14 cellular contexts compared by ENCODE assay signal in the genomic region with DNA sequence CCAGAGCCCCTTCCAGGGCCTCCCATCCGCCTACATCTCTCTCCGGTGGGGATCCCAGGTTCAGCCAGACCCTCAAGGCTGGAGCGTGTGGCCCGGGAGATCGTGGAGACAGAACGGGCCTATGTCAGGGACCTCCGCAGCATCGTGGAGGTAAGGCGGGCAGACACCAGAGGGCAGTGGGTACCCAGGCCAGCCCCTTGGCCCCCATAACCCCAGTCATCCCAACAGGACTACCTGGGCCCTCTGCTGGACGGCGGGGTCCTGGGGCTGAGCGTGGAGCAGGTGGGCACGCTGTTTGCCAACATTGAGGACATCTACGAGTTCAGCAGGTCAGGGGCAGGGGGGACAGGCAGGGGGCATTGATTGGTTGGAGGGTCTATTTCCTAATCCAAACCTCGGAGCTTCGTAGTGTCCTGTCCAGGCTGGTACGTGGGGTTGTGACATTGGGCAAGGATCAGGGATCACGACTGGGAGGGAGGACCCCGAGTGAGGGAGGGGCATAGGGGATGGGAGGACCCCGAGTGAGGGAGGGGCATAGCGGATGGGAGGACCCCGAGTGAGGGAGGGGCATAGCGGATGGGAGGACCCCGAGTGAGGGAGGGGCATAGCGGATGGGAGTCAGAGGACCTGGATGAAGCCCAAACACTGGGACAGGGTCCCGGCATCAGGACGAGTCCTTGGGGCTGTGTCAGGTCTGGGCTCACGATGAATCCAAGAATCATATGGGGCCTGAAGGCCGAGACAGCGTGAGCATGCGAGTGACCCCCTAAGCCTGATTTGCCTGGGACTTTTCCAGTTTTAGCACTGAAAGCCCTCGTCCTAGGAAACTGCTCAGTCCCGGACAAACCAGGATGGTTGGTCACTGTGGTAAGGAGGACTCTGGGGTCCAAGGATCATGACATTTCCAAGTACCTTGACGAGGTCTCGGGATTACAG. TPM values are rescaled to one million over a fixed set of nuclear protein-coding genes. Genes with fewer than 3 reads are reported as not detected.
DNase-seq lines count a peak whose midpoint lies in the region; ATAC-seq and TF ChIP-seq lines count a peak whose summit lies in the region.
"Had no signal": no experiment of that assay in that cellular context is flagged by ENCODE, and none has a peak within 500 bp of the region (broad histone marks: within the 10 kb centered on the region; RNA-seq: fewer than 3 reads in every experiment).

No MANE protein-coding gene starts in this region.

- H3K4me1 ChIP-seq in duodenal mucosa (ENCODE audit: control insufficient read depth in 1 of 2, insufficient read depth in 2 of 2, low read length in 2 of 2) (peaks cover 19 to 20% of the 10 kb centered on the region in 2 donors), vagina (peaks cover 49% of the 10 kb centered on the region), adrenal gland (replicated peaks in 1 of 2) (peaks cover 3 to 13% of the 10 kb centered on the region in 2 donors)
- peaks cover 14 to 21% of the 10 kb centered on the region in 2 donors for H3K4me1 ChIP-seq in naive thymus-derived CD4-positive, alpha-beta T cell (ENCODE audit: control insufficient read depth in 2 of 2, insufficient read depth in 2 of 2, low read length in 2 of 2)

- H3K9me3 ChIP-seq in duodenal mucosa (ENCODE audit: control insufficient read depth in 1 of 2, low read length in 2 of 2) (no peaks in the 10 kb centered on the region), vagina (no peaks in the 10 kb centered on the region), adrenal gland (replicated peaks in 1 of 3) (no peaks in the 10 kb centered on the region)
- no peaks in the 10 kb centered on the region for H3K9me3 ChIP-seq in naive thymus-derived CD4-positive, alpha-beta T cell (ENCODE audit: control insufficient read depth in 2 of 3, low read length in 3 of 3)

- H3K27me3 Mint-ChIP-seq in natural killer cell (ENCODE audit: low read depth in 2 of 2): no peaks in the 10 kb centered on the region
- no peaks in the 10 kb centered on the region for H3K27me3 Mint-ChIP-seq in natural killer cell treated with Interleukin-12 subunit alpha and Interleukin-12 subunit beta and Interleukin-15 and Interleukin-18, amount 100 ng/mL, for 72 hours
- H3K27me3 Mint-ChIP-seq in naive thymus-derived CD4-positive, alpha-beta T cell: peaks cover 0 to 3% (median 0%) of the 10 kb centered on the region in 5 donors

- peak overlapping the region; percentile 96 to 97 for H3K27ac Mint-ChIP-seq in natural killer cell
- no peak overlapping the region for H3K27ac Mint-ChIP-seq in natural killer cell treated with Interleukin-12 subunit alpha and Interleukin-12 subunit beta and Interleukin-15 and Interleukin-18, amount 100 ng/mL, for 72 hours
- H3K27ac Mint-ChIP-seq in naive thymus-derived CD4-positive, alpha-beta T cell: peak overlapping the region in 5 of 9 donors; percentile 29 to 92 (median 69)
- H3K27ac Mint-ChIP-seq: activated naive CD4-positive, alpha-beta T cell treated with anti-CD3 and anti-CD28 coated beads for 36 hours had no signal

- TF ChIP-seq POLR2A in vagina (IDR thresholded peaks at IDR 0.05) (no peak), adrenal gland (IDR thresholded peaks at IDR 0.05) (no peak)

- H3K36me3 Mint-ChIP-seq in natural killer cell: no peaks in the 10 kb centered on the region
- H3K36me3 Mint-ChIP-seq in natural killer cell treated with Interleukin-12 subunit alpha and Interleukin-12 subunit beta and Interleukin-15 and Interleukin-18, amount 100 ng/mL, for 72 hours: no peaks in the 10 kb centered on the region
- peaks cover 0 to 17% (median 5%) of the 10 kb centered on the region in 5 donors for H3K36me3 Mint-ChIP-seq in naive thymus-derived CD4-positive, alpha-beta T cell

- POLR2A ChIA-PET in naive thymus-derived CD4-positive, alpha-beta T cell (lab: Charles Lee): interaction anchor here (0.9 to 5.8 kb wide), 8 partner anchors 9 to 31 kb away, joined by 3 to 25 read pairs (median 5); partner anchors contain the start of genes PAF1 and RPS16

- no peak overlapping the region for H3K9ac ChIP-seq in duodenal mucosa (ENCODE audit: low read depth in 1 of 2, low read length in 2 of 2)
- H3K9ac ChIP-seq: parathyroid adenoma had no signal

- ATAC-seq in natural killer cell (no peak), GM21786 (IDR thresholded peaks at IDR 0.05; ENCODE audit: unreplicated experiment) (no peak)
- ATAC-seq in natural killer cell treated with Interleukin-12 subunit alpha and Interleukin-12 subunit beta and Interleukin-15 and Interleukin-18, amount 100 ng/mL, for 72 hours: no peak
- ATAC-seq in naive thymus-derived CD4-positive, alpha-beta T cell: no peak
- ATAC-seq: foreskin keratinocyte had no signal

- intact Hi-C loops in natural killer cell (cut with micrococcal nuclease): no loop called here
- intact Hi-C loops in naive thymus-derived CD4-positive, alpha-beta T cell (cut with micrococcal nuclease): no loop called here
- intact Hi-C loops in vagina (cut with DNase I): no loop called here
- intact Hi-C loops in adrenal gland (cut with DNase I): no loop called here

- peak overlapping the region in 1 of 2 donors; percentile 48 for H3K4me3 ChIP-seq in duodenal mucosa (ENCODE audit: low read depth in 1 of 2, low read length in 2 of 2)
- H3K4me3 ChIP-seq in naive thymus-derived CD4-positive, alpha-beta T cell (ENCODE audit: low read length): no peak overlapping the region
- peak overlapping the region; percentile 92 to 97 for H3K4me3 ChIP-seq in vagina
- peak overlapping the region in 1 of 4 donors; percentile 75 for H3K4me3 ChIP-seq in adrenal gland

- H3K36me3 ChIP-seq in duodenal mucosa (ENCODE audit: control insufficient read depth in 1 of 2, insufficient read depth in 2 of 2, low read length in 2 of 2) (peaks cover 0 to 3% of the 10 kb centered on the region in 2 donors), vagina (peaks cover 0 to 32% of the 10 kb centered on the region in 2 donors), adrenal gland (replicated peaks in 1 of 2) (peaks cover 0 to 10% of the 10 kb centered on the region in 2 donors)
- peaks cover 0 to 30% (median 0%) of the 10 kb centered on the region in 3 experiments for H3K36me3 ChIP-seq in naive thymus-derived CD4-positive, alpha-beta T cell (ENCODE audit: control insufficient read depth in 2 of 3, insufficient read depth in 3 of 3, low read length in 3 of 3)

- no peak for DNase-seq in natural killer cell
- no peak for DNase-seq in natural killer cell treated with Interleukin-12 subunit alpha and Interleukin-12 subunit beta and Interleukin-15 and Interleukin-18, amount 100 ng/mL, for 72 hours (ENCODE audit: low spot score)
- no peak for DNase-seq in naive thymus-derived CD4-positive, alpha-beta T cell
- no peak for DNase-seq in vagina (ENCODE audit: extremely low spot score in 2 of 2)
- DNase-seq in adrenal gland: no peak
- no peak for DNase-seq in HuH-7.5 (ENCODE audit: low spot score)
- DNase-seq: activated naive CD4-positive, alpha-beta T cell treated with anti-CD3 and anti-CD28 coated beads for 36 hours; foreskin keratinocyte; NCI-H524 treated with DMSO at 0.1 percent for 48 hours; stimulated activated CD8-positive, alpha-beta memory T cell treated with anti-CD3 and anti-CD28 coated beads, Interleukin-4, amount 100 ng/mL, for 48 hours; T1000 had no signal

- WGBS in adrenal gland, 4 donors: 61 to 76% (median 71%) methylated on average over 24 to 35 of the region's 35 CpGs

- H3K9me3 Mint-ChIP-seq in natural killer cell: no peaks in the 10 kb centered on the region
- H3K9me3 Mint-ChIP-seq in natural killer cell treated with Interleukin-12 subunit alpha and Interleukin-12 subunit beta and Interleukin-15 and Interleukin-18, amount 100 ng/mL, for 72 hours: no peaks in the 10 kb centered on the region
- H3K9me3 Mint-ChIP-seq in naive thymus-derived CD4-positive, alpha-beta T cell: peaks cover 0 to 7% (median 0%) of the 10 kb centered on the region in 11 donors
- H3K9me3 Mint-ChIP-seq: activated naive CD4-positive, alpha-beta T cell treated with anti-CD3 and anti-CD28 coated beads for 36 hours had no signal

- CTCF ChIA-PET in naive thymus-derived CD4-positive, alpha-beta T cell (lab: Charles Lee): interaction anchor here (0.6 to 1.6 kb wide), 4 partner anchors 10 to 327 kb away, joined by 3 to 5 read pairs (median 4); no protein-coding TSS in a partner anchor

- peak overlapping the region; percentile 28 for H3K4me3 Mint-ChIP-seq in natural killer cell
- H3K4me3 Mint-ChIP-seq in natural killer cell treated with Interleukin-12 subunit alpha and Interleukin-12 subunit beta and Interleukin-15 and Interleukin-18, amount 100 ng/mL, for 72 hours: no peak overlapping the region
- H3K4me3 Mint-ChIP-seq in naive thymus-derived CD4-positive, alpha-beta T cell: peak overlapping the region in 3 of 10 donors; percentile 5 to 51 (median 6)

- H3K4me1 Mint-ChIP-seq in natural killer cell: peaks cover 32 to 42% of the 10 kb centered on the region in 2 donors
- peaks cover 34 to 36% of the 10 kb centered on the region in 2 donors for H3K4me1 Mint-ChIP-seq in natural killer cell treated with Interleukin-12 subunit alpha and Interleukin-12 subunit beta and Interleukin-15 and Interleukin-18, amount 100 ng/mL, for 72 hours (ENCODE audit: low read depth in 2 of 2)
- H3K4me1 Mint-ChIP-seq in naive thymus-derived CD4-positive, alpha-beta T cell: peaks cover 17 to 36% (median 31%) of the 10 kb centered on the region in 7 donors

- TF ChIP-seq CTCF in natural killer cell (IDR thresholded peaks at IDR 0.05): no peak
- TF ChIP-seq CTCF in vagina (IDR thresholded peaks at IDR 0.05): no peak
- TF ChIP-seq CTCF in adrenal gland (IDR thresholded peaks at IDR 0.05): peak in 1 of 6 experiments; percentile 2

- H3K27ac ChIP-seq in duodenal mucosa (ENCODE audit: low read depth, low read length): peak overlapping the region; percentile 10
- H3K27ac ChIP-seq in naive thymus-derived CD4-positive, alpha-beta T cell (ENCODE audit: low read depth, low read length): no peak overlapping the region
- peak overlapping the region; percentile 100 for H3K27ac ChIP-seq in vagina
- peak overlapping the region in 1 of 5 donors; percentile 93 for H3K27ac ChIP-seq in adrenal gland
- H3K27ac ChIP-seq: foreskin keratinocyte, parathyroid adenoma had no signal

- H3K27me3 ChIP-seq in duodenal mucosa (ENCODE audit: control insufficient read depth in 1 of 2, insufficient read depth in 2 of 2, low read length in 2 of 2) (peaks cover 0 to 4% of the 10 kb centered on the region in 2 donors), vagina (no peaks in the 10 kb centered on the region), adrenal gland (no peaks in the 10 kb centered on the region)
- no peaks in the 10 kb centered on the region for H3K27me3 ChIP-seq in naive thymus-derived CD4-positive, alpha-beta T cell (ENCODE audit: control insufficient read depth in 2 of 2, insufficient read depth in 2 of 2, low read length in 2 of 2)
- H3K27me3 ChIP-seq: foreskin keratinocyte had no signal

RNA-seq across cellular contexts. Expression of gene PLEKHG2, which starts 2.9 kb away (rescaled TPM):
- total RNA-seq in natural killer cell (100 to 1,000 TPM in 1 of 3 donors, 10 to 100 TPM in 2; 70.2 to 129 (median 80.7) TPM), vagina (18.9 TPM), adrenal gland (10 to 100 TPM; 11.3 to 23.4 (median 18.1) TPM)
- 10 to 100 TPM; 30.8 to 68.1 TPM for total RNA-seq in natural killer cell treated with Interleukin-12 subunit alpha and Interleukin-12 subunit beta and Interleukin-15 and Interleukin-18, amount 100 ng/mL, for 72 hours
- 100 to 1,000 TPM in 1 of 5 experiments, 10 to 100 TPM in 4; 16.4 to 205 (median 58.2) TPM for total RNA-seq in naive thymus-derived CD4-positive, alpha-beta T cell
- polyA plus RNA-seq in naive thymus-derived CD4-positive, alpha-beta T cell: 10 to 100 TPM in 1 of 2 donors, 1 to 10 TPM in 1; 2.6 to 18.5 TPM
- 10 to 100 TPM in 2 of 3 donors, 1 to 10 TPM in 1; 3.6 to 44.8 (median 16.3) TPM for polyA plus RNA-seq in adrenal gland

RNA-seq across cellular contexts. Expression of gene ZFP36, which starts 8.7 kb away (rescaled TPM):
- total RNA-seq in natural killer cell (1,000 to 10,000 TPM; 1,232 to 2,074 (median 1,769) TPM), vagina (631 TPM), adrenal gland (100 to 1,000 TPM in 3 of 8 donors, 10 to 100 TPM in 5; 46.8 to 187 (median 86.7) TPM)
- total RNA-seq in natural killer cell treated with Interleukin-12 subunit alpha and Interleukin-12 subunit beta and Interleukin-15 and Interleukin-18, amount 100 ng/mL, for 72 hours: 10 to 100 TPM; 11.2 to 27.8 TPM
- total RNA-seq in naive thymus-derived CD4-positive, alpha-beta T cell: 1,000 to 10,000 TPM in 1 of 5 experiments, 100 to 1,000 TPM in 3, 10 to 100 TPM in 1; 72.1 to 1,250 (median 187) TPM
- polyA plus RNA-seq in naive thymus-derived CD4-positive, alpha-beta T cell: 10 to 100 TPM; 75.5 to 97.1 TPM
- polyA plus RNA-seq in adrenal gland: 100 to 1,000 TPM in 2 of 3 donors, 10 to 100 TPM in 1; 64.8 to 193 (median 113) TPM

RNA-seq across cellular contexts. Expression of gene RPS16, which starts 20.4 kb away (rescaled TPM):
- total RNA-seq in natural killer cell (1,000 to 10,000 TPM; 1,227 to 1,543 (median 1,399) TPM), vagina (3,724 TPM), adrenal gland (1,000 to 10,000 TPM in 6 of 8 donors, 100 to 1,000 TPM in 2; 848 to 1,939 (median 1,279) TPM)
- 1,000 to 10,000 TPM; 1,544 to 1,854 TPM for total RNA-seq in natural killer cell treated with Interleukin-12 subunit alpha and Interleukin-12 subunit beta and Interleukin-15 and Interleukin-18, amount 100 ng/mL, for 72 hours
- total RNA-seq in naive thymus-derived CD4-positive, alpha-beta T cell: 1,000 to 10,000 TPM; 2,281 to 4,335 (median 4,063) TPM
- polyA plus RNA-seq in naive thymus-derived CD4-positive, alpha-beta T cell: 1,000 to 10,000 TPM; 2,448 to 2,618 TPM
- polyA plus RNA-seq in adrenal gland: 1,000 to 10,000 TPM; 1,071 to 2,033 (median 1,152) TPM

RNA-seq across cellular contexts. Expression of gene MED29, which starts 24.2 kb away (rescaled TPM):
- 10 to 100 TPM; 37.5 to 49.1 (median 45.9) TPM for total RNA-seq in natural killer cell
- total RNA-seq in natural killer cell treated with Interleukin-12 subunit alpha and Interleukin-12 subunit beta and Interleukin-15 and Interleukin-18, amount 100 ng/mL, for 72 hours: 10 to 100 TPM; 22.2 to 35.2 TPM
- 10 to 100 TPM; 44.2 to 57.2 (median 49.4) TPM for total RNA-seq in naive thymus-derived CD4-positive, alpha-beta T cell
- polyA plus RNA-seq in naive thymus-derived CD4-positive, alpha-beta T cell: 10 to 100 TPM; 57.4 to 61.0 TPM
- total RNA-seq in vagina: 37.8 TPM
- 100 to 1,000 TPM in 1 of 8 donors, 10 to 100 TPM in 7; 44.1 to 221 (median 65.3) TPM for total RNA-seq in adrenal gland
- polyA plus RNA-seq in adrenal gland: 10 to 100 TPM; 43.6 to 49.6 (median 49.2) TPM

RNA-seq across cellular contexts. Expression of gene PAF1, which starts 24.5 kb away (rescaled TPM):
- total RNA-seq in natural killer cell (10 to 100 TPM; 54.3 to 80.9 (median 68.3) TPM), vagina (70.2 TPM), adrenal gland (10 to 100 TPM; 46.8 to 60.2 (median 51.9) TPM)
- 10 to 100 TPM; 38.1 to 39.2 TPM for total RNA-seq in natural killer cell treated with Interleukin-12 subunit alpha and Interleukin-12 subunit beta and Interleukin-15 and Interleukin-18, amount 100 ng/mL, for 72 hours
- total RNA-seq in naive thymus-derived CD4-positive, alpha-beta T cell: 100 to 1,000 TPM in 1 of 5 experiments, 10 to 100 TPM in 4; 42.8 to 104 (median 55.5) TPM
- 10 to 100 TPM; 35.8 to 59.7 TPM for polyA plus RNA-seq in naive thymus-derived CD4-positive, alpha-beta T cell
- 10 to 100 TPM; 50.9 to 86.9 (median 51.6) TPM for polyA plus RNA-seq in adrenal gland

Comparison
In these comparisons a context has a peak if more than half of its experiments do, and no peak if none do; other contexts are left out.
1. H3K27ac Mint-ChIP-seq: peak in natural killer cell (2 of 2) and naive thymus-derived CD4-positive, alpha-beta T cell (5 of 9); none in natural killer cell treated with Interleukin-12 subunit alpha and Interleukin-12 subunit beta and Interleukin-15 and Interleukin-18, amount 100 ng/mL, for 72 hours (0 of 2).